Comparison of ENCODE assay signal across 25 cellular contexts in the genomic region with DNA sequence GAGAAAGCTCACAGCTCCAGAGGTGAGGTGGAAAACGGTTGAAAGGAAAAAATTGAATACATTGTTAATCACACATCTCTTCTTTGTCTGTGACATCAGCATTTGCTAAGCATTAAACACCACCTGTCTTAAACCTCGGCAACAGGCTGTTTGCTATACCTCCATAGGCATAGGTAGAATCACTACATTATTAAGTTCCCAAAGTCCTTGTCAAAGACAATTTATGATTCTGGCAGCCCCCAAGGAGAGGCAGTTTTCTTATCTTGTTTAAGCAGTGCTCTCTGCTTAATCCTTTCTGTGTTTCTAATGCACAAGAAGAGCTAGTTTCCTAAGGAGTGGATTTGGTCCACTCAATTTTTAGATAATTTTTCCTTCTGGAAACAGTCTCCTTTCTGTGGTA.
"Had no signal": no experiment of that assay in that cellular context is flagged by ENCODE, and none has a peak within 500 bp of the region (broad histone marks: within the 10 kb centered on the region; RNA-seq: fewer than 3 reads in every experiment).

No MANE protein-coding gene starts in this region.

- H3K27me3 ChIP-seq: neural progenitor cell, ovary, right atrium auricular region, tibial nerve, uterus had no signal

- H3K4me1 Mint-ChIP-seq: naive B cell; natural killer cell; neural progenitor cell; stimulated activated memory B cell treated with anti-CD40 and anti-IgM and Interleukin-4, amounts not matched to agents 10 μg/mL and 1 μg/mL and 100 μg/mL, for 72 hours had no signal

- H3K9me3 ChIP-seq: left ventricle myocardium inferior, ovary, right atrium auricular region, right lobe of liver, tibial nerve, uterus had no signal

- H3K36me3 ChIP-seq: left ventricle myocardium inferior, neural progenitor cell, ovary, right atrium auricular region, right lobe of liver, tibial nerve, uterus had no signal

- H3K27me3 Mint-ChIP-seq: naive B cell; progenitor cell of endocrine pancreas; stimulated activated memory B cell treated with anti-CD40 and anti-IgM and Interleukin-4, amounts not matched to agents 10 μg/mL and 1 μg/mL and 100 μg/mL, for 72 hours; stimulated activated naive CD8-positive, alpha-beta T cell treated with anti-CD3 and anti-CD28 coated beads, Interleukin-15, amount 100 ng/mL, for 72 hours; type B pancreatic cell had no signal

- ATAC-seq: natural killer cell; right lobe of liver; stimulated activated memory B cell treated with anti-CD40 and anti-IgM and Interleukin-4, amounts not matched to agents 10 μg/mL and 1 μg/mL and 100 μg/mL, for 72 hours; stimulated activated naive CD8-positive, alpha-beta T cell treated with anti-CD3 and anti-CD28 coated beads, Interleukin-15, amount 100 ng/mL, for 72 hours had no signal

- H3K4me3 ChIP-seq: left ventricle myocardium inferior, lung, neural progenitor cell, ovary, right atrium auricular region, right lobe of liver, smooth muscle cell, tibial nerve, uterus had no signal

- H3K36me3 Mint-ChIP-seq: mesothelial cell of epicardium; naive B cell; natural killer cell; neural progenitor cell; stimulated activated memory B cell treated with anti-CD40 and anti-IgM and Interleukin-4, amounts not matched to agents 10 μg/mL and 1 μg/mL and 100 μg/mL, for 72 hours had no signal

- H3K4me2 ChIP-seq: neural progenitor cell, smooth muscle cell had no signal

- H3K4me1 ChIP-seq: left ventricle myocardium inferior, neural progenitor cell, right atrium auricular region, right lobe of liver, uterus had no signal

- H3K27ac Mint-ChIP-seq: mesothelial cell of epicardium; naive B cell; natural killer cell; nephron progenitor cell; neural progenitor cell; progenitor cell of endocrine pancreas; stimulated activated memory B cell treated with anti-CD40 and anti-IgM and Interleukin-4, amounts not matched to agents 10 μg/mL and 1 μg/mL and 100 μg/mL, for 72 hours; type B pancreatic cell had no signal

- DNase-seq: islet precursor cell; left ventricle myocardium inferior; mesendoderm; naive B cell; natural killer cell; nephron progenitor cell; ovary; right lobe of liver; stimulated activated CD4-positive, alpha-beta T cell treated with anti-CD3 and anti-CD28 coated beads, Interleukin-1b, Interleukin-23, amount 100 ng/mL, for 48 hours; stimulated activated CD4-positive, alpha-beta T cell treated with anti-CD3 and anti-CD28 coated beads, Interleukin-2, amount 100 ng/mL, for 48 hours; stimulated activated CD4-positive, alpha-beta T cell treated with anti-CD3 and anti-CD28 coated beads, Interleukin-4, amount 100 ng/mL, for 4 hours; stimulated activated CD8-positive, alpha-beta memory T cell treated with anti-CD3 and anti-CD28 coated beads, Interleukin-4, amount 100 ng/mL, for 48 hours; stimulated activated naive CD4-positive, alpha-beta T cell treated with Interleukin-2 at 50 U/mL for 16 hours; stimulated activated naive CD8-positive, alpha-beta T cell treated with anti-CD3 and anti-CD28 coated beads, Interleukin-15, amount 100 ng/mL, for 72 hours; substantia nigra; uterus had no signal

- H3K9ac ChIP-seq: neural progenitor cell had no signal

- H3K4me3 Mint-ChIP-seq: mesothelial cell of epicardium; naive B cell; natural killer cell; nephron progenitor cell; neural progenitor cell; stimulated activated memory B cell treated with anti-CD40 and anti-IgM and Interleukin-4, amounts not matched to agents 10 μg/mL and 1 μg/mL and 100 μg/mL, for 72 hours; stimulated activated naive CD8-positive, alpha-beta T cell treated with anti-CD3 and anti-CD28 coated beads, Interleukin-15, amount 100 ng/mL, for 72 hours; type B pancreatic cell had no signal

- H2AFZ ChIP-seq: neural progenitor cell had no signal
